8 cellular contexts compared by ENCODE assay signal in genomic region chr3:101685870-101686307, GRCh38. TPM values are rescaled to one million over a fixed set of nuclear protein-coding genes. Genes with fewer than 3 reads are reported as not detected.
A peak's percentile ranks its signal among the peaks of the same experiment; 100 is the strongest.
DNase-seq lines count a peak whose midpoint lies in the region; ATAC-seq lines count a peak whose summit lies in the region.

No MANE protein-coding gene starts in this region.

- H3K4me1 ChIP-seq in HUES48 (ENCODE audit: control insufficient read depth, insufficient read depth, low read length) = peaks cover 7% of the 10 kb centered on the region
- H3K4me1 ChIP-seq in mesodermal cell (ENCODE audit: control insufficient read depth, insufficient read depth, low read length, poor library complexity, severe bottlenecking) = peaks cover 13% of the 10 kb centered on the region

- H3K4me3 Mint-ChIP-seq in central memory CD8-positive, alpha-beta T cell = peak overlapping the region; percentile 97

- no peaks in the 10 kb centered on the region for H3K27me3 Mint-ChIP-seq in central memory CD8-positive, alpha-beta T cell

- 0% methylated on average over 5 to 7 of the region's 11 CpGs for WGBS in mesodermal cell (ENCODE audit: insufficient coverage in 2 of 2), 2 experiments

- peaks cover 60% of the 10 kb centered on the region for H3K36me3 Mint-ChIP-seq in central memory CD8-positive, alpha-beta T cell (ENCODE audit: insufficient read depth)

- no peaks in the 10 kb centered on the region for H3K9me3 ChIP-seq in HUES48 (ENCODE audit: control insufficient read depth, insufficient read depth, low read length)
- no peaks in the 10 kb centered on the region for H3K9me3 ChIP-seq in mesodermal cell (ENCODE audit: control insufficient read depth, low read length)

- H3K9ac ChIP-seq in HUES48 (ENCODE audit: low read depth, low read length) = peak overlapping the region; percentile 99

- H3K27me3 ChIP-seq in HUES48 (ENCODE audit: control insufficient read depth, insufficient read depth, low read length) = no peaks in the 10 kb centered on the region

- no peaks in the 10 kb centered on the region for H3K9me3 Mint-ChIP-seq in central memory CD8-positive, alpha-beta T cell

- H3K4me1 Mint-ChIP-seq in central memory CD8-positive, alpha-beta T cell = peaks cover 37% of the 10 kb centered on the region

- no peak for DNase-seq in central memory CD8-positive, alpha-beta T cell (ENCODE audit: low spot score in 2 of 2)
- DNase-seq in NK-92 (lab: John Stamatoyannopoulos, UW; ENCODE audit: unreplicated experiment) (no peak), activated gamma-delta T cell treated with Interleukin-2 at 50 U/mL for 16 hours (no peak), COR-L47 (lab: John Stamatoyannopoulos, UW) (no peak), amygdala (lab: John Stamatoyannopoulos, UW) (no peak)

- H3K4me3 ChIP-seq in HUES48 (ENCODE audit: low read depth, low read length) (peak overlapping the region; percentile 98), mesodermal cell (ENCODE audit: extremely low read depth, insufficient read depth, low read length, poor library complexity, severe bottlenecking) (peak overlapping the region; percentile 82)

- H3K36me3 ChIP-seq in HUES48 (ENCODE audit: control insufficient read depth, insufficient read depth, low read length) (peaks cover 50% of the 10 kb centered on the region), mesodermal cell (ENCODE audit: control insufficient read depth, insufficient read depth, low read length) (peaks cover 50% of the 10 kb centered on the region)

- H3K27ac ChIP-seq in HUES48 (ENCODE audit: low read depth, low read length) (peak overlapping the region; percentile 92), mesodermal cell (ENCODE audit: low read depth, low read length, severe bottlenecking) (peak overlapping the region; percentile 96)

- H3K27ac Mint-ChIP-seq in central memory CD8-positive, alpha-beta T cell (ENCODE audit: low read depth) = peak overlapping the region; percentile 96

- peak; percentile 7 for ATAC-seq in GM19324 (IDR thresholded peaks at IDR 0.05; ENCODE audit: low FRiP score, unreplicated experiment)
- ATAC-seq in central memory CD8-positive, alpha-beta T cell (replicated peaks; ENCODE audit: extremely low read depth, poor library complexity, severe bottlenecking) = peak; percentile 14

RNA-seq across cellular contexts. Expression of gene RPL24, which starts 0.6 kb away (rescaled TPM):
- polyA plus RNA-seq in mesodermal cell (2013, experiment 1 of 2) = 2,474 TPM
- polyA plus RNA-seq in mesodermal cell (2013, experiment 2 of 2) = 2,490 TPM

RNA-seq across cellular contexts. Expression of gene ZBTB11, which starts 9.0 kb away (rescaled TPM):
- polyA plus RNA-seq in mesodermal cell (2013, experiment 1 of 2) = 13.3 TPM
- 14.7 TPM for polyA plus RNA-seq in mesodermal cell (2013, experiment 2 of 2)

RNA-seq across cellular contexts. Expression of gene CEP97, which starts 38.5 kb away (rescaled TPM):
- polyA plus RNA-seq in mesodermal cell (2013, experiment 1 of 2) = 12.8 TPM
- polyA plus RNA-seq in mesodermal cell (2013, experiment 2 of 2) = 12.0 TPM
